ENCODE assay signal across 8 cellular contexts in the genomic region with DNA sequence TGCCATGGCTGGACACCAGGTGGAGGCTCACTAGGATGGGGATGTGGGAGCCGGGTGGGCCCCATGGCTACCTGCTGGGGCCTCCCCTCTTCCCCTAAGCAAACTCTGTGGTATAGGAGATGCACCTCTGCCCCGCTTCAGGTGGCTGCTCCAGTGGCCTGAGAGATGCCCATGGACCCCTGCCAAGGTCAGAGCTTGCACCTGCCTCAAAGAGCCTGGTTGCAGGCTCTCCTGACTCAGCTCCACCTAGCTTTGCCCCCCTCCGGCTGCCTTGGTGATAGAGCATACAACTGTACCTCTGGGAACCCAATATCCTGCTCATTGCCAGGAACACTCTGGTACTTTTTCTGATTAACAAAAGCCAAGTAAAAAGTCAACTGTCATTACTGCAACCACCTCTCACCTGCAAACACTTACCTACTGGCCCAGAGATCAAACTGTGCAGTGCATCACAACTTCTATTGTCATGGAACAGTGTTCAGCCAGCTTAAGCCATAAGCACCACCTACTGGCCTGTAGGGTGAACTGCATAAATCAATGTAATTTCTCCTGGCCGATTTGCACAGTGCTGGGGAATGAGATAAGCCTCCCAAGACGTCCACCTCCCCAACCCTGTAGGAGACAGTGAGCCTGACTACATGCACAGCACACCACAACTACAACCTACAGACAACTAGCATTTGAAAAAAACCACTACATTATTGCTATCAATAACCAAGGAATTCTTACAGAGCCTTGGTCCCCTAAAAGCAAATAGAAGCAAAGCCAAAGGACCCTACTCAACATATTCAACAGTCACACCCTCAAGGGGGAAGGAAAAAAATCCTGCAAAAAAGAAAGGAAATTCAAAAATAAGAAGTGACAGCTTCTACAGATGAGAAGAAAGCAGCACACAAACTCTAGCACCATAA.
DNase-seq lines count a peak whose midpoint lies in the region; ATAC-seq lines count a peak whose summit lies in the region.

No MANE protein-coding gene starts in this region.

- DNase-seq in Ammon's horn (ENCODE audit: low spot score), result peak; percentile 60
- peak; percentile 12 for DNase-seq in NCI-H2107 (lab: John Stamatoyannopoulos, UW)
- DNase-seq in effector CD4-positive, alpha-beta T cell, result peak; percentile 24
- DNase-seq in memory B cell (ENCODE audit: low spot score in 2 of 2), result peak; percentile 23 to 29
- DNase-seq in stimulated activated naive CD8-positive, alpha-beta T cell treated with anti-CD3 and anti-CD28 coated beads, Interleukin-15, Interleukin-2, amounts not matched to agents 100 U/mL and 50 U/mL, for 24 hours, result peak; percentile 41

- H3K9me3 Mint-ChIP-seq in memory B cell, result peaks cover 8% of the 10 kb centered on the region

- peaks cover 2% of the 10 kb centered on the region for H3K27me3 Mint-ChIP-seq in memory B cell

- H3K4me1 Mint-ChIP-seq in memory B cell, result no peaks in the 10 kb centered on the region

- H3K4me3 Mint-ChIP-seq in memory B cell, result no peak overlapping the region

- ATAC-seq in GM18861 (IDR thresholded peaks at IDR 0.05; ENCODE audit: unreplicated experiment), result peak; percentile 95
- ATAC-seq in HG02981 (IDR thresholded peaks at IDR 0.05; ENCODE audit: unreplicated experiment), result peak; percentile 93
- ATAC-seq in activated CD4-positive, CD25-positive, alpha-beta regulatory T cell treated with anti-CD3 and anti-CD28 coated beads, Interleukin-2, amount 50 U/mL, for 24 hours, result peak; percentile 73 to 79
- ATAC-seq in memory B cell (ENCODE audit: low read depth), result peak; percentile 65
- peak; percentile 82 for ATAC-seq in stimulated activated naive CD8-positive, alpha-beta T cell treated with anti-CD3 and anti-CD28 coated beads, Interleukin-15, Interleukin-2, amounts not matched to agents 100 U/mL and 50 U/mL, for 24 hours

- H3K36me3 Mint-ChIP-seq in memory B cell, result peaks cover 2% of the 10 kb centered on the region

- H3K27ac Mint-ChIP-seq in memory B cell, result no peak overlapping the region

Comparison
In these comparisons a context has a peak if more than half of its experiments do, and no peak if none do; other contexts are left out.
1. Peak in every context shown above with its lines: DNase-seq and ATAC-seq.